In genomic region chr21:31720330-31720729, GRCh38 we compare ENCODE assay signal across 21 cellular contexts. TPM values are rescaled to one million over a fixed set of nuclear protein-coding genes. Genes with fewer than 3 reads are reported as not detected.
DNase-seq lines count a peak whose midpoint lies in the region; ATAC-seq, FAIRE-seq and TF ChIP-seq lines count a peak whose summit lies in the region.
"Had no signal": no experiment of that assay in that cellular context is flagged by ENCODE, and none has a peak within 500 bp of the region (broad histone marks: within the 10 kb centered on the region; RNA-seq: fewer than 3 reads in every experiment).

No MANE protein-coding gene starts in this region.

- H3K9ac ChIP-seq in HepG2 (ENCODE audit: insufficient read depth, low read depth, low read length): no peak overlapping the region

- H3K4me3 ChIP-seq in HepG2 (replicated peaks in 1 of 3; ENCODE audit: insufficient read depth in 1 of 3, low read depth in 2 of 3, low read length in 3 of 3): no peak overlapping the region
- H3K4me3 ChIP-seq in right lobe of liver: no peak overlapping the region
- H3K4me3 ChIP-seq: SJSA1 had no signal

- no peak for FAIRE-seq in HepG2 (lab: Jason Lieb, UNC)
- FAIRE-seq: D721Med had no signal

- no peak overlapping the region for H3K27ac Mint-ChIP-seq in effector memory CD8-positive, alpha-beta T cell
- H3K27ac Mint-ChIP-seq: CD8-positive, alpha-beta T cell had no signal

- no peak overlapping the region for H3K4me2 ChIP-seq in HepG2 (ENCODE audit: low read depth, low read length)

- H3K9me3 Mint-ChIP-seq in effector memory CD8-positive, alpha-beta T cell: no peaks in the 10 kb centered on the region
- H3K9me3 Mint-ChIP-seq: CD8-positive, alpha-beta T cell had no signal

- H3K27me3 ChIP-seq in HepG2 (ENCODE audit: control insufficient read depth in 1 of 2, insufficient read depth in 2 of 2, low read length in 2 of 2): no peaks in the 10 kb centered on the region
- H3K27me3 ChIP-seq in right lobe of liver: no peaks in the 10 kb centered on the region
- H3K27me3 ChIP-seq: BE2C, SJSA1 had no signal

- ATAC-seq in HepG2 (peak; percentile 50; the same call in 2 of the 3 replicates), right lobe of liver (no peak), HG02885 (IDR thresholded peaks at IDR 0.05; ENCODE audit: poor library complexity, unreplicated experiment) (no peak), GM19351 (IDR thresholded peaks at IDR 0.05; ENCODE audit: unreplicated experiment) (no peak)
- ATAC-seq in effector memory CD8-positive, alpha-beta T cell (replicated peaks): peak; percentile 47
- peak; percentile 36 for ATAC-seq in stimulated activated naive CD8-positive, alpha-beta T cell treated with anti-CD3 and anti-CD28 coated beads, Interleukin-15, Interleukin-2, amounts not matched to agents 100 U/mL and 50 U/mL, for 24 hours
- ATAC-seq: CD8-positive, alpha-beta T cell; PC-3 had no signal

- H3K79me2 ChIP-seq in HepG2 (ENCODE audit: insufficient read depth, low read length): peaks cover 97% of the 10 kb centered on the region

- no peak overlapping the region for H3K4me3 Mint-ChIP-seq in effector memory CD8-positive, alpha-beta T cell
- H3K4me3 Mint-ChIP-seq: CD8-positive, alpha-beta T cell had no signal

- peaks cover 4% of the 10 kb centered on the region for H3K36me3 Mint-ChIP-seq in effector memory CD8-positive, alpha-beta T cell (ENCODE audit: insufficient read depth)

- peaks cover 41 to 74% of the 10 kb centered on the region in 2 donors for H3K4me1 Mint-ChIP-seq in effector memory CD8-positive, alpha-beta T cell (ENCODE audit: low read depth in 2 of 2)

- H3K27ac ChIP-seq in HepG2 (ENCODE audit: extremely low read length, insufficient read depth, low read length) (no peak overlapping the region), right lobe of liver (no peak overlapping the region)
- H3K27ac ChIP-seq: SJSA1 had no signal

- in situ Hi-C loops in HepG2 (cut with HindIII; ENCODE audit: extremely low pct_ligation_motif_present, low pct_unique_long_range_greater_than_20kb): no loop called here

- no TSS peak for BruUV-seq in HepG2 (replicated peaks; lab: Mats Ljungman, UMichigan)

- no peak for TF ChIP-seq CTCF in HepG2 (CRISPR knock-in tag; IDR thresholded peaks at IDR 0.05)
- TF ChIP-seq CTCF in right lobe of liver (IDR thresholded peaks at IDR 0.05): no peak

- POLR2A ChIA-PET in HepG2 (lab: Yijun Ruan, JAX): no interaction called here

- CTCF ChIA-PET in HepG2 (lab: Yijun Ruan, JAX; ENCODE audit: low intra/inter-chr PET ratio, low total read pairs): no interaction called here

- no peaks in the 10 kb centered on the region for H3K27me3 Mint-ChIP-seq in effector memory CD8-positive, alpha-beta T cell

- no peaks in the 10 kb centered on the region for H3K9me3 ChIP-seq in HepG2 (ENCODE audit: low read length)
- peaks cover 0 to 2% (median 0%) of the 10 kb centered on the region in 4 donors for H3K9me3 ChIP-seq in right lobe of liver
- H3K9me3 ChIP-seq: BE2C, SJSA1 had no signal

- H4K20me1 ChIP-seq in HepG2 (ENCODE audit: insufficient read depth, low read length): peaks cover 82% of the 10 kb centered on the region

- intact Hi-C loops in HepG2 (cut with micrococcal nuclease; ENCODE audit: unreplicated experiment): no loop called here
- intact Hi-C loops in right lobe of liver (cut with DNase I): loop anchor here in 1 of 2 donors (10.0 kb wide), 1 partner anchor 56 kb away; no protein-coding TSS in a partner anchor

- no peak for TF ChIP-seq EP300 in HepG2 (IDR thresholded peaks at IDR 0.05; ENCODE audit: low read depth in 2 of 2, low read length in 2 of 2)
- TF ChIP-seq EP300 in HepG2 (CRISPR knock-in tag; IDR thresholded peaks at IDR 0.05; ENCODE audit: borderline replicate concordance): no peak

- no peak for TF ChIP-seq RAD21 in HepG2 (CRISPR knock-in tag; IDR thresholded peaks at IDR 0.05)

- 94% methylated on average over 2 of the region's 2 CpGs for WGBS in HepG2 (ENCODE audit: low lambda C conversion rate)
- WGBS in right lobe of liver (ENCODE audit: insufficient coverage, low coverage, low lambda C conversion rate, missing lambda C conversion rate): 51% methylated on average over 2 of the region's 2 CpGs

- peaks cover 67% of the 10 kb centered on the region for H3K4me1 ChIP-seq in HepG2 (ENCODE audit: insufficient read depth, low read length)
- peaks cover 0 to 28% (median 3%) of the 10 kb centered on the region in 4 donors for H3K4me1 ChIP-seq in right lobe of liver

- no peak overlapping the region for H2AFZ ChIP-seq in HepG2 (ENCODE audit: low read length)

- no peak for TF ChIP-seq POLR2A in HepG2 (IDR thresholded peaks at IDR 0.05; ENCODE audit: insufficient read depth in 1 of 2, low read depth in 2 of 2, low read length in 2 of 2)
- no peak for TF ChIP-seq POLR2A in right lobe of liver (IDR thresholded peaks at IDR 0.05)

- H3K36me3 ChIP-seq in HepG2 (replicated peaks in 1 of 2; ENCODE audit: control insufficient read depth in 1 of 2, insufficient read depth in 2 of 2, low read length in 2 of 2): peaks cover 2 to 4% of the 10 kb centered on the region in 2 experiments; a peak in 2 of 5 replicates
- no peaks in the 10 kb centered on the region for H3K36me3 ChIP-seq in right lobe of liver
- H3K36me3 ChIP-seq: BE2C had no signal

- DNase-seq in HepG2 (ENCODE audit: low spot score) (no peak), right lobe of liver (no peak), OCI-M1 (lab: John Stamatoyannopoulos, UW) (peak; percentile 52), NCI-H2081 (lab: John Stamatoyannopoulos, UW) (no peak)
- DNase-seq in effector memory CD8-positive, alpha-beta T cell: no peak
- no peak for DNase-seq in stimulated activated naive CD8-positive, alpha-beta T cell treated with anti-CD3 and anti-CD28 coated beads, Interleukin-15, Interleukin-2, amounts not matched to agents 100 U/mL and 50 U/mL, for 24 hours
- DNase-seq: BE2C; CD8-positive, alpha-beta T cell; DND-41; GF-D8; MV-4-11; NCI-H1436; NCI-H2107; NCI-H226; NCI-H526; NK-92 treated with Interleukin-12 subunit alpha and Interleukin-12 subunit beta, amount 100 ng/mL, for 24 hours; PC-3 had no signal

TF ChIP-seq in HepG2, 621 proteins besides CTCF, POLR2A, EP300 and RAD21 (continues in another document):
- TF ChIP-seq PBX3 (CRISPR knock-in tag; IDR thresholded peaks at IDR 0.05; ENCODE audit: borderline replicate concordance) (no peak), ATF7 (IDR thresholded peaks at IDR 0.05) (no peak), ATF7 (CRISPR knock-in tag; IDR thresholded peaks at IDR 0.05) (no peak)

RNA-seq across cellular contexts. Expression of gene SCAF4, which starts 11.6 kb away (rescaled TPM):
- total RNA-seq in HepG2 (2016; rRNA removed; fragmentation: Illumina TruSeq; extraction: Trizol) (7.8 and 9.1 TPM in 2 replicates), right lobe of liver (10 to 100 TPM; 10.1 to 18.5 (median 13.7) TPM)
- 11.3 and 15.0 TPM in 2 replicates for total RNA-seq in HepG2 (2016; cell fraction: cytosol; rRNA removed; fragmentation: Illumina TruSeq; extraction: Trizol; ENCODE audit: low read depth)
- 6.5 and 9.5 TPM in 2 replicates for total RNA-seq in HepG2 (2016; cell fraction: insoluble cytoplasmic fraction; rRNA removed; fragmentation: Illumina TruSeq; extraction: Trizol)
- total RNA-seq in HepG2 (2016; cell fraction: membrane; rRNA removed; fragmentation: Illumina TruSeq; extraction: Trizol): 5.5 and 5.8 TPM in 2 replicates
- 31.8 and 33.5 TPM in 2 replicates for total RNA-seq in HepG2 (2016; cell fraction: nucleus; rRNA removed; fragmentation: Illumina TruSeq; extraction: Trizol)
- 11.1 and 11.5 TPM in 2 replicates for polyA plus RNA-seq in HepG2 (2011; rRNA removed)
- 3.4 and 4.2 TPM in 2 replicates for polyA plus RNA-seq in HepG2 (2011; cell fraction: cytosol; rRNA removed)
- polyA plus RNA-seq in HepG2 (2011; cell fraction: nucleus; rRNA removed): 41.8 and 44.1 TPM in 2 replicates
- polyA plus RNA-seq in HepG2 (2012): 22.5 and 23.1 TPM in 2 replicates
- 0.96 and 1.1 TPM in 2 replicates for polyA plus RNA-seq in HepG2 (2016; cell fraction: cytosol; fragmentation: Illumina TruSeq; extraction: Trizol; ENCODE audit: low read depth)
- polyA plus RNA-seq in HepG2 (2016; cell fraction: insoluble cytoplasmic fraction; fragmentation: Illumina TruSeq; extraction: Trizol; ENCODE audit: low read depth): 16.6 and 22.3 TPM in 2 replicates
- polyA plus RNA-seq in HepG2 (2016; cell fraction: membrane; fragmentation: Illumina TruSeq; extraction: Trizol; ENCODE audit: low read depth): 2.3 and 2.9 TPM in 2 replicates
- 55.4 and 57.4 TPM in 2 replicates for polyA plus RNA-seq in HepG2 (2016; cell fraction: nucleus; fragmentation: Illumina TruSeq; extraction: Trizol; ENCODE audit: insufficient read depth, low read depth)
- polyA minus RNA-seq in HepG2 (2011; rRNA and poly(A)+ RNA removed; ENCODE audit: low replicate concordance): 15.5 and 17.2 TPM in 2 replicates
- 8.9 and 9.3 TPM in 2 replicates for polyA minus RNA-seq in HepG2 (2011; cell fraction: cytosol; rRNA and poly(A)+ RNA removed)
- 113 and 114 TPM in 2 replicates for polyA minus RNA-seq in HepG2 (2011; cell fraction: nucleus; rRNA and poly(A)+ RNA removed)

Comparison
In these comparisons a context has a peak if more than half of its experiments do, and no peak if none do; other contexts are left out.
1. ATAC-seq: peak in HepG2 (single experiment), effector memory CD8-positive, alpha-beta T cell (single experiment) and stimulated activated naive CD8-positive, alpha-beta T cell treated with anti-CD3 and anti-CD28 coated beads, Interleukin-15, Interleukin-2, amounts not matched to agents 100 U/mL and 50 U/mL, for 24 hours (single experiment); none in right lobe of liver (0 of 4), HG02885 (single experiment) and GM19351 (single experiment).